In the genomic region with DNA sequence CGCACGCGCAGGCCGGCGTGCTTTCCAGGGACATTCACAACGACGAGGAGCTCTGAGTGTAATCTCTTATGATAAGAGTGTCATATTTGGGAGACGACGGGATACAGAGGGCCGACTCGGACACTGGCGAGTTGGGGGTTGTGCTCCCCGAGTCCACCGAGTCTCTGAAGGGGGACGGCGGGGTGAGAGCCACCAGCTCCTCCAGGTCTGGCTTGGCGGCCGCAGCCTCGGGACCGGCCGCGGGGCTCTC, we compare ENCODE assay signal across 1 cellular context.
TF ChIP-seq lines count a peak whose summit lies in the region.

No MANE protein-coding gene starts in this region.

TF ChIP-seq in SK-N-SH treated with all-trans-retinoic acid at 6 μM for 48 hours, 23 proteins besides CTCF, POLR2A, EP300 and RAD21 (continued from another document):
- TF ChIP-seq, protein P1, sequence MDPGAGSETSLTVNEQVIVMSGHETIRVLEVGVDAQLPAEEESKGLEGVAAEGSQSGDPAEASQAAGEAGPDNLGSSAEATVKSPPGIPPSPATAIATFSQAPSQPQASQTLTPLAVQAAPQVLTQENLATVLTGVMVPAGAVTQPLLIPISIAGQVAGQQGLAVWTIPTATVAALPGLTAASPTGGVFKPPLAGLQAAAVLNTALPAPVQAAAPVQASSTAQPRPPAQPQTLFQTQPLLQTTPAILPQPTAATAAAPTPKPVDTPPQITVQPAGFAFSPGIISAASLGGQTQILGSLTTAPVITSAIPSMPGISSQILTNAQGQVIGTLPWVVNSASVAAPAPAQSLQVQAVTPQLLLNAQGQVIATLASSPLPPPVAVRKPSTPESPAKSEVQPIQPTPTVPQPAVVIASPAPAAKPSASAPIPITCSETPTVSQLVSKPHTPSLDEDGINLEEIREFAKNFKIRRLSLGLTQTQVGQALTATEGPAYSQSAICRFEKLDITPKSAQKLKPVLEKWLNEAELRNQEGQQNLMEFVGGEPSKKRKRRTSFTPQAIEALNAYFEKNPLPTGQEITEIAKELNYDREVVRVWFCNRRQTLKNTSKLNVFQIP (CRISPR knock-in tag; IDR thresholded peaks at IDR 0.05; ENCODE audit: borderline replicate concordance, low read depth) = no peak
